Comparison of ENCODE assay signal across 1 cellular context in genomic region chr10:5038703-5039102, GRCh38.
TF ChIP-seq lines count a peak whose summit lies in the region.

No MANE protein-coding gene starts in this region.

TF ChIP-seq in K562, 482 proteins besides CTCF, POLR2A, EP300 and RAD21 (continued from another document):
- peak; percentile 64 for TF ChIP-seq CEBPB (tag; IDR thresholded peaks at IDR 0.05)
- no peak for TF ChIP-seq CEBPG (CRISPR knock-in tag; IDR thresholded peaks at IDR 0.05)
- TF ChIP-seq CEBPG (tag; conservative IDR thresholded peaks at IDR 0.05 in 1 of 2, IDR thresholded peaks at IDR 0.05 in 1 of 2): peak in 1 of 2 experiments; percentile 66; a peak in 1 of 4 replicates
- no peak for TF ChIP-seq OTX1 (CRISPR knock-in tag; IDR thresholded peaks at IDR 0.05)
